1 cellular context compared by ENCODE assay signal in genomic region chr15:78314181-78314581, GRCh38.
TF ChIP-seq lines count a peak whose summit lies in the region.

No MANE protein-coding gene starts in this region.

TF ChIP-seq in K562, 482 proteins besides CTCF, POLR2A, EP300 and RAD21 (continued from another document):
- TF ChIP-seq, protein P1, sequence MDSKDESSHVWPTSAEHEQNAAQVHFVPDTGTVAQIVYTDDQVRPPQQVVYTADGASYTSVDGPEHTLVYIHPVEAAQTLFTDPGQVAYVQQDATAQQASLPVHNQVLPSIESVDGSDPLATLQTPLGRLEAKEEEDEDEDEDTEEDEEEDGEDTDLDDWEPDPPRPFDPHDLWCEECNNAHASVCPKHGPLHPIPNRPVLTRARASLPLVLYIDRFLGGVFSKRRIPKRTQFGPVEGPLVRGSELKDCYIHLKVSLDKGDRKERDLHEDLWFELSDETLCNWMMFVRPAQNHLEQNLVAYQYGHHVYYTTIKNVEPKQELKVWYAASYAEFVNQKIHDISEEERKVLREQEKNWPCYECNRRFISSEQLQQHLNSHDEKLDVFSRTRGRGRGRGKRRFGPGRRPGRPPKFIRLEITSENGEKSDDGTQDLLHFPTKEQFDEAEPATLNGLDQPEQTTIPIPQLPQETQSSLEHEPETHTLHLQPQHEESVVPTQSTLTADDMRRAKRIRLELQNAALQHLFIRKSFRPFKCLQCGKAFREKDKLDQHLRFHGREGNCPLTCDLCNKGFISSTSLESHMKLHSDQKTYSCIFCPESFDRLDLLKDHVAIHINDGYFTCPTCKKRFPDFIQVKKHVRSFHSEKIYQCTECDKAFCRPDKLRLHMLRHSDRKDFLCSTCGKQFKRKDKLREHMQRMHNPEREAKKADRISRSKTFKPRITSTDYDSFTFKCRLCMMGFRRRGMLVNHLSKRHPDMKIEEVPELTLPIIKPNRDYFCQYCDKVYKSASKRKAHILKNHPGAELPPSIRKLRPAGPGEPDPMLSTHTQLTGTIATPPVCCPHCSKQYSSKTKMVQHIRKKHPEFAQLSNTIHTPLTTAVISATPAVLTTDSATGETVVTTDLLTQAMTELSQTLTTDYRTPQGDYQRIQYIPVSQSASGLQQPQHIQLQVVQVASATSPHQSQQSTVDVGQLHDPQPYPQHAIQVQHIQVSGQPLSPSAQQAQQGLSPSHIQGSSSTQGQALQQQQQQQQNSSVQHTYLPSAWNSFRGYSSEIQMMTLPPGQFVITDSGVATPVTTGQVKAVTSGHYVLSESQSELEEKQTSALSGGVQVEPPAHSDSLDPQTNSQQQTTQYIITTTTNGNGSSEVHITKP (IDR thresholded peaks at IDR 0.05; ENCODE audit: partially characterized antibody), result peak; percentile 94
